Comparison of ENCODE assay signal across 1 cellular context in genomic region chr22:24591286-24591830, GRCh38.
TF ChIP-seq lines count a peak whose summit lies in the region.

No MANE protein-coding gene starts in this region.

TF ChIP-seq in HepG2, 621 proteins besides CTCF, POLR2A, EP300 and RAD21:
- TF ChIP-seq AGO2 (optimal IDR thresholded peaks at IDR 0.05; ENCODE audit: low read depth, low read length) = peak; percentile 9
- no peak for TF ChIP-seq MAFF (IDR thresholded peaks at IDR 0.05; ENCODE audit: low read depth, low read length)
- TF ChIP-seq ZNF777 (CRISPR knock-in tag; IDR thresholded peaks at IDR 0.05) = 0 out of 2 replicates have a peak, but pooled peaks have one; percentile 17
- no peak for TF ChIP-seq NFRKB (IDR thresholded peaks at IDR 0.05)
- TF ChIP-seq POGZ (CRISPR knock-in tag; IDR thresholded peaks at IDR 0.05) = no peak
- 0 out of 2 replicates have a peak, but pooled peaks have one; percentile 20 for TF ChIP-seq MYC (CRISPR knock-in tag; IDR thresholded peaks at IDR 0.05; ENCODE audit: borderline replicate concordance)
